In genomic region chr16:86866986-86867722, GRCh38 we compare ENCODE assay signal across 24 cellular contexts.
A peak's percentile ranks its signal among the peaks of the same experiment; 100 is the strongest.
DNase-seq lines count a peak whose midpoint lies in the region; ATAC-seq, FAIRE-seq and TF ChIP-seq lines count a peak whose summit lies in the region.
"Had no signal": no experiment of that assay in that cellular context is flagged by ENCODE, and none has a peak within 500 bp of the region (broad histone marks: within the 10 kb centered on the region; RNA-seq: fewer than 3 reads in every experiment).

No MANE protein-coding gene starts in this region.

- H3K36me3 ChIP-seq in heart right ventricle (no peaks in the 10 kb centered on the region), right atrium auricular region (no peaks in the 10 kb centered on the region)
- H3K36me3 ChIP-seq: BLaER1, MG63 had no signal

- H3K4me1 ChIP-seq in heart right ventricle: peaks cover 0 to 20% (median 5%) of the 10 kb centered on the region in 9 donors
- peaks cover 0 to 20% of the 10 kb centered on the region in 2 donors for H3K4me1 ChIP-seq in right atrium auricular region

- no peak for TF ChIP-seq CTCF in heart right ventricle (IDR thresholded peaks at IDR 0.05)
- no peak for TF ChIP-seq CTCF in right atrium auricular region (IDR thresholded peaks at IDR 0.05)

- WGBS in heart right ventricle, 2 donors: 90 to 95% methylated on average over 6 of the region's 6 CpGs

- ATAC-seq in heart right ventricle (no peak), left cardiac atrium (no peak)
- ATAC-seq: HepG2 had no signal

- no peak for DNase-seq in heart right ventricle
- no peak for DNase-seq in left cardiac atrium
- DNase-seq in right atrium auricular region (ENCODE audit: low spot score): no peak
- peak; percentile 36 for DNase-seq in posterior vena cava (ENCODE audit: low spot score)
- no peak for DNase-seq in HuH-7 (ENCODE audit: low spot score)
- no peak for DNase-seq in frontal cortex (ENCODE audit: low spot score in 2 of 2)
- no peak for DNase-seq in GOT3 (lab: John Stamatoyannopoulos, UW)
- DNase-seq: CD4-positive, CD25-positive, alpha-beta regulatory T cell; DMS153; DND-41; H7; KG1; NCI-H1105 treated with DMSO at 0.1 percent for 48 hours; NCI-H2029; NCI-H446 treated with DMSO at 0.1 percent for 48 hours; NCI-H526; NCI-H82; NK-92 treated with Interleukin-12 subunit alpha and Interleukin-12 subunit beta, amount 100 ng/mL, for 24 hours; PC-9; SHP77 had no signal

- intact Hi-C loops in heart right ventricle (cut with DNase I): loop anchor here in 2 of 10 donors (5.0 to 10.0 kb wide), 2 partner anchors 118 to 120 kb away; no protein-coding TSS in a partner anchor
- intact Hi-C loops in left cardiac atrium (cut with DNase I): no loop called here
- intact Hi-C loops in posterior vena cava (cut with DNase I): loop anchor here in 1 of 2 donors (5.0 kb wide), 1 partner anchor 855 kb away; no protein-coding TSS in a partner anchor

- H3K27me3 ChIP-seq in heart right ventricle (peaks cover 0 to 3% (median 0%) of the 10 kb centered on the region in 7 donors), right atrium auricular region (no peaks in the 10 kb centered on the region)
- H3K27me3 ChIP-seq: BLaER1 had no signal

- FAIRE-seq in frontal cortex (lab: Jason Lieb, UNC): no peak
- FAIRE-seq: A204.1, HepG2 had no signal

- H3K4me3 ChIP-seq in heart right ventricle: no peak overlapping the region
- no peak overlapping the region for H3K4me3 ChIP-seq in right atrium auricular region
- H3K4me3 ChIP-seq: BLaER1, MG63, PC-9 had no signal

- H3K27ac ChIP-seq in heart right ventricle: peak overlapping the region in 9 of 10 donors; percentile 66 to 95 (median 87)
- peak overlapping the region; percentile 70 to 86 for H3K27ac ChIP-seq in right atrium auricular region
- H3K27ac ChIP-seq: BLaER1, PC-9 had no signal

- no peaks in the 10 kb centered on the region for H3K9me3 ChIP-seq in heart right ventricle
- no peaks in the 10 kb centered on the region for H3K9me3 ChIP-seq in right atrium auricular region
- H3K9me3 ChIP-seq: BLaER1, MG63 had no signal
